1 cellular context compared by ENCODE assay signal in the genomic region with DNA sequence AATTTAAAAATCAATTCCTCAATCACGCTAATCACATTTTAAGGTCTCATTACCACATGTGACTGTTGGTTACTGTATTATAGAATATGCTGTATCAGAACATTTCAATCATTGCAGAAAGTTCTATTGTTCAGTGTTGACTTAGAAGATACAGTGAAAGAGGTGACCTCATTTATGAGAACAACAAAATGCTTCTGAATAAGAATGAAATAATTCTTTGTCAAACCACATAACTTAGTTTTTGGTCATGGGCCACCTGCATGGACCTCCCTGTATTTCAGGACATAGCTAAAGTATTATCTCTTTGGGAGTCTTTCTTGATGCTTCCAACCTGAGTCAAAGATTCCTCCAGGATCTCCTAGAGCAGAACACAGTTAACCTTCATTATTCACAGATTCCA.
TF ChIP-seq lines count a peak whose summit lies in the region.

No MANE protein-coding gene starts in this region.

TF ChIP-seq in HEK293, 187 proteins besides CTCF, POLR2A, EP300 and RAD21 (continued from another document):
- TF ChIP-seq, protein P1, sequence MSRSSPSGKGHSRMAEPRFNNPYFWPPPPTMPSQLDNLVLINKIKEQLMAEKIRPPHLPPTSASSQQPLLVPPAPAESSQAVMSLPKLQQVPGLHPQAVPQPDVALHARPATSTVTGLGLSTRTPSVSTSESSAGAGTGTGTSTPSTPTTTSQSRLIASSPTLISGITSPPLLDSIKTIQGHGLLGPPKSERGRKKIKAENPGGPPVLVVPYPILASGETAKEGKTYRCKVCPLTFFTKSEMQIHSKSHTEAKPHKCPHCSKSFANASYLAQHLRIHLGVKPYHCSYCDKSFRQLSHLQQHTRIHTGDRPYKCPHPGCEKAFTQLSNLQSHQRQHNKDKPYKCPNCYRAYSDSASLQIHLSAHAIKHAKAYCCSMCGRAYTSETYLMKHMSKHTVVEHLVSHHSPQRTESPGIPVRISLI (tag by site-specific recombination; IDR thresholded peaks at IDR 0.05): 0 out of 2 replicates have a peak, but pooled peaks have one; percentile 2
- TF ChIP-seq OSR2 (tag by site-specific recombination; IDR thresholded peaks at IDR 0.05) (no peak), ZNF292 (tag by site-specific recombination; IDR thresholded peaks at IDR 0.05; ENCODE audit: borderline replicate concordance, low read depth) (no peak)
- TF ChIP-seq, protein P2, sequence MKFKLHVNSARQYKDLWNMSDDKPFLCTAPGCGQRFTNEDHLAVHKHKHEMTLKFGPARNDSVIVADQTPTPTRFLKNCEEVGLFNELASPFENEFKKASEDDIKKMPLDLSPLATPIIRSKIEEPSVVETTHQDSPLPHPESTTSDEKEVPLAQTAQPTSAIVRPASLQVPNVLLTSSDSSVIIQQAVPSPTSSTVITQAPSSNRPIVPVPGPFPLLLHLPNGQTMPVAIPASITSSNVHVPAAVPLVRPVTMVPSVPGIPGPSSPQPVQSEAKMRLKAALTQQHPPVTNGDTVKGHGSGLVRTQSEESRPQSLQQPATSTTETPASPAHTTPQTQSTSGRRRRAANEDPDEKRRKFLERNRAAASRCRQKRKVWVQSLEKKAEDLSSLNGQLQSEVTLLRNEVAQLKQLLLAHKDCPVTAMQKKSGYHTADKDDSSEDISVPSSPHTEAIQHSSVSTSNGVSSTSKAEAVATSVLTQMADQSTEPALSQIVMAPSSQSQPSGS (tag by site-specific recombination; IDR thresholded peaks at IDR 0.05; ENCODE audit: low read depth): peak; percentile 68
TF ChIP-seq in HEK293: peak in this region for 2.
